Comparison of ENCODE assay signal across 1 cellular context in the genomic region with DNA sequence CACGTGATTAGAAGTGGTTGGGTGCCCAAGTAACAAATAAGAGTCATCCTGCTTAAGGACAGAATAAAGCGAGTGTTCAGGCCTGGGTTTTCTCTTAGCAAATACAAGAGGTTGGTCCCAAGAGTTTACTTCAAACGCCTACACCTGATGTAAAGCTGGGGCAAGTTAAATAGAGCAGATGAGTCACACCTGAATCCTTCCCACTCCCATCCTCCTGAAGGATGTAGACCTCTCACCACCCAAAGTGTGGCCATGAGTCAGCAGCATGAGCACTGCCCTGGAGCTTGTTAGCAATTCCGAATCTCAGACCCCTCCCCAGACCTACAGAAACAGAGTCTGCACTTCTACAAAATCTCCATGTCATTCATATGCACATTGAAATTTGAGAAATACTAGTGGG.
TF ChIP-seq lines count a peak whose summit lies in the region.

No MANE protein-coding gene starts in this region.

TF ChIP-seq in HepG2, 621 proteins besides CTCF, POLR2A, EP300 and RAD21 (continued from another document):
- TF ChIP-seq ZNF839 (CRISPR knock-in tag; IDR thresholded peaks at IDR 0.05; ENCODE audit: borderline replicate concordance) (no peak), RXRB (CRISPR knock-in tag; IDR thresholded peaks at IDR 0.05; ENCODE audit: borderline replicate concordance) (no peak), ZNF891 (CRISPR knock-in tag; IDR thresholded peaks at IDR 0.05) (no peak)
